13 cellular contexts compared by ENCODE assay signal in genomic region chr1:175413367-175413766, GRCh38.
DNase-seq lines count a peak whose midpoint lies in the region; ATAC-seq and TF ChIP-seq lines count a peak whose summit lies in the region.
"Had no signal": no experiment of that assay in that cellular context is flagged by ENCODE, and none has a peak within 500 bp of the region (broad histone marks: within the 10 kb centered on the region; RNA-seq: fewer than 3 reads in every experiment).

No MANE protein-coding gene starts in this region.

- no peak for TF ChIP-seq CTCF in GM12865 (IDR thresholded peaks at IDR 0.05; ENCODE audit: insufficient read depth, low read depth, low read length, missing control alignments)
- no peak for TF ChIP-seq CTCF in ascending aorta (IDR thresholded peaks at IDR 0.05)

- H3K4me3 ChIP-seq in GM12865 (ENCODE audit: low read depth, low read length) (no peak overlapping the region), ascending aorta (no peak overlapping the region)
- H3K4me3 ChIP-seq: gastrocnemius medialis had no signal

- DNase-seq in GM12865 (ENCODE audit: low read depth) (peak; percentile 51), ascending aorta (ENCODE audit: low spot score in 2 of 2) (no peak), HUDEP-2 (lab: John Stamatoyannopoulos, UW; ENCODE audit: unreplicated experiment in 76 of 76) (no peak), AG20443 (ENCODE audit: low spot score) (no peak)
- DNase-seq: activated CD8-positive, alpha-beta T cell treated with anti-CD3 and anti-CD28 coated beads for 36 hours; effector memory CD4-positive, alpha-beta T cell; gastrocnemius medialis; T-helper 9 cell had no signal

- ATAC-seq in GM19324 (IDR thresholded peaks at IDR 0.05; ENCODE audit: low FRiP score, unreplicated experiment) (peak; percentile 70), HG02588 (IDR thresholded peaks at IDR 0.05; ENCODE audit: unreplicated experiment) (peak; percentile 76), HG03159 (IDR thresholded peaks at IDR 0.05; ENCODE audit: unreplicated experiment) (peak; percentile 91), GM19328 (IDR thresholded peaks at IDR 0.05; ENCODE audit: unreplicated experiment) (no peak)
- ATAC-seq: activated CD8-positive, alpha-beta T cell treated with anti-CD3 and anti-CD28 coated beads for 36 hours; gastrocnemius medialis had no signal

- no peaks in the 10 kb centered on the region for H3K9me3 ChIP-seq in ascending aorta
- H3K9me3 ChIP-seq: gastrocnemius medialis had no signal

- no peaks in the 10 kb centered on the region for H3K27me3 ChIP-seq in ascending aorta
- H3K27me3 ChIP-seq: gastrocnemius medialis had no signal

- H3K4me1 ChIP-seq in ascending aorta: no peaks in the 10 kb centered on the region
- H3K4me1 ChIP-seq: gastrocnemius medialis had no signal

- intact Hi-C loops in ascending aorta (cut with DNase I): no loop called here

- H3K27ac ChIP-seq in ascending aorta: no peak overlapping the region
- H3K27ac ChIP-seq: gastrocnemius medialis, RWPE1 had no signal

- no peaks in the 10 kb centered on the region for H3K36me3 ChIP-seq in ascending aorta
- H3K36me3 ChIP-seq: gastrocnemius medialis had no signal
